In the genomic region with DNA sequence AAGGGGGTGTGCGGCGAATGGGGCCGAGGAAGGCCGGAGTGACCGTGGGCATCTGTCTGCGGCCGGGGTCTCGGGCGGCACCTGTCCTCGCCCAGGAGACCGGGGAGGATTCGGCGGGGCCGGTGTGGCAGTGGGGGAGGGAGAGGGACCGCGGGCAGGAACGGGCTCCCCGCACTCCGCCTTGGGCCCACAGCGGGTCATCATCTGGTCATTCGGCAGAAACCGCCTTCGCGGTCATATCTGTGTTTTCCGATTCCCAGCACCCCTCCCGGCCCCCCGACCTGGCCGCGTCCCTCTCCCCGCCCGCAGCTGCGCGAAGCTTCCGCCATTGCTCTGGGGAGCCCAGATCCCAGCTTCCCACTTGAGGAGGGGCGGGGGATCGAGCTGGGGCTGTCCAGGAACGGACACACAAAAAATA, we compare ENCODE assay signal across 1 cellular context.
TF ChIP-seq lines count a peak whose summit lies in the region.

No MANE protein-coding gene starts in this region.

TF ChIP-seq in HEK293, 187 proteins besides CTCF, POLR2A, EP300 and RAD21 (continued from another document and continues in another):
- TF ChIP-seq, protein P1, sequence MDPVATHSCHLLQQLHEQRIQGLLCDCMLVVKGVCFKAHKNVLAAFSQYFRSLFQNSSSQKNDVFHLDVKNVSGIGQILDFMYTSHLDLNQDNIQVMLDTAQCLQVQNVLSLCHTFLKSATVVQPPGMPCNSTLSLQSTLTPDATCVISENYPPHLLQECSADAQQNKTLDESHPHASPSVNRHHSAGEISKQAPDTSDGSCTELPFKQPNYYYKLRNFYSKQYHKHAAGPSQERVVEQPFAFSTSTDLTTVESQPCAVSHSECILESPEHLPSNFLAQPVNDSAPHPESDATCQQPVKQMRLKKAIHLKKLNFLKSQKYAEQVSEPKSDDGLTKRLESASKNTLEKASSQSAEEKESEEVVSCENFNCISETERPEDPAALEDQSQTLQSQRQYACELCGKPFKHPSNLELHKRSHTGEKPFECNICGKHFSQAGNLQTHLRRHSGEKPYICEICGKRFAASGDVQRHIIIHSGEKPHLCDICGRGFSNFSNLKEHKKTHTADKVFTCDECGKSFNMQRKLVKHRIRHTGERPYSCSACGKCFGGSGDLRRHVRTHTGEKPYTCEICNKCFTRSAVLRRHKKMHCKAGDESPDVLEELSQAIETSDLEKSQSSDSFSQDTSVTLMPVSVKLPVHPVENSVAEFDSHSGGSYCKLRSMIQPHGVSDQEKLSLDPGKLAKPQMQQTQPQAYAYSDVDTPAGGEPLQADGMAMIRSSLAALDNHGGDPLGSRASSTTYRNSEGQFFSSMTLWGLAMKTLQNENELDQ (tag by site-specific recombination; IDR thresholded peaks at IDR 0.05; ENCODE audit: low read depth): no peak
- TF ChIP-seq OVOL3 (tag by site-specific recombination; IDR thresholded peaks at IDR 0.05) (no peak), SP7 (tag by site-specific recombination; IDR thresholded peaks at IDR 0.05) (no peak), ZNF776 (tag by site-specific recombination; IDR thresholded peaks at IDR 0.05; ENCODE audit: borderline replicate concordance) (no peak), ZNF521 (tag by site-specific recombination; IDR thresholded peaks at IDR 0.05) (no peak), ZNF140 (tag by site-specific recombination; IDR thresholded peaks at IDR 0.05) (no peak), ZEB2 (tag by site-specific recombination; IDR thresholded peaks at IDR 0.05) (peak; percentile 89), GFI1B (tag by site-specific recombination; IDR thresholded peaks at IDR 0.05) (no peak), ZNF585B (tag by site-specific recombination; IDR thresholded peaks at IDR 0.05) (peak; percentile 24; the same call in 1 of the 2 replicates), ZNF23 (tag by site-specific recombination; IDR thresholded peaks at IDR 0.05; ENCODE audit: borderline replicate concordance) (no peak), ZNF624 (tag by site-specific recombination; IDR thresholded peaks at IDR 0.05) (no peak), ZNF777 (tag by site-specific recombination; IDR thresholded peaks at IDR 0.05; ENCODE audit: borderline replicate concordance) (no peak), ZNF311 (tag by site-specific recombination; IDR thresholded peaks at IDR 0.05; ENCODE audit: borderline replicate concordance) (no peak), ZSCAN16 (tag by site-specific recombination; IDR thresholded peaks at IDR 0.05) (no peak), SETDB1 (IDR thresholded peaks at IDR 0.05; ENCODE audit: insufficient read length, low read length) (no peak), ZFHX2 (tag by site-specific recombination; conservative IDR thresholded peaks at IDR 0.05) (0 out of 2 replicates have a peak, but pooled peaks have one; percentile 6), ZNF600 (tag by site-specific recombination; IDR thresholded peaks at IDR 0.05) (no peak), ZNF138 (tag by site-specific recombination; IDR thresholded peaks at IDR 0.05; ENCODE audit: borderline replicate concordance) (no peak), ZNF239 (tag by site-specific recombination; IDR thresholded peaks at IDR 0.05) (no peak), ZNF155 (tag by site-specific recombination; IDR thresholded peaks at IDR 0.05) (no peak), ZNF24 (tag by site-specific recombination; IDR thresholded peaks at IDR 0.05) (no peak), HOXD13 (CRISPR knock-in tag; IDR thresholded peaks at IDR 0.05; ENCODE audit: borderline replicate concordance) (no peak), ZNF174 (tag by site-specific recombination; IDR thresholded peaks at IDR 0.05) (no peak), ZFP37 (tag by site-specific recombination; IDR thresholded peaks at IDR 0.05) (peak; percentile 85; the same call in 1 of the 2 replicates), ZNF16 (tag by site-specific recombination; IDR thresholded peaks at IDR 0.05; ENCODE audit: low read depth) (no peak), ZNF2 (tag by site-specific recombination; IDR thresholded peaks at IDR 0.05) (no peak; the same call in 1 of the 2 replicates), ZNF830 (tag by site-specific recombination; IDR thresholded peaks at IDR 0.05; ENCODE audit: low read depth) (no peak), ZSCAN23 (tag by site-specific recombination; IDR thresholded peaks at IDR 0.05) (no peak), ZNF654 (tag by site-specific recombination; IDR thresholded peaks at IDR 0.05; ENCODE audit: low read depth) (no peak), ZNF292 (tag by site-specific recombination; IDR thresholded peaks at IDR 0.05; ENCODE audit: borderline replicate concordance, low read depth) (no peak), ZNF621 (tag by site-specific recombination; IDR thresholded peaks at IDR 0.05) (no peak), ZNF302 (tag by site-specific recombination; IDR thresholded peaks at IDR 0.05; ENCODE audit: low read depth) (no peak)
- TF ChIP-seq, protein P2, sequence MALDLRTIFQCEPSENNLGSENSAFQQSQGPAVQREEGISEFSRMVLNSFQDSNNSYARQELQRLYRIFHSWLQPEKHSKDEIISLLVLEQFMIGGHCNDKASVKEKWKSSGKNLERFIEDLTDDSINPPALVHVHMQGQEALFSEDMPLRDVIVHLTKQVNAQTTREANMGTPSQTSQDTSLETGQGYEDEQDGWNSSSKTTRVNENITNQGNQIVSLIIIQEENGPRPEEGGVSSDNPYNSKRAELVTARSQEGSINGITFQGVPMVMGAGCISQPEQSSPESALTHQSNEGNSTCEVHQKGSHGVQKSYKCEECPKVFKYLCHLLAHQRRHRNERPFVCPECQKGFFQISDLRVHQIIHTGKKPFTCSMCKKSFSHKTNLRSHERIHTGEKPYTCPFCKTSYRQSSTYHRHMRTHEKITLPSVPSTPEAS (tag by site-specific recombination; IDR thresholded peaks at IDR 0.05): no peak
- TF ChIP-seq, protein P3, sequence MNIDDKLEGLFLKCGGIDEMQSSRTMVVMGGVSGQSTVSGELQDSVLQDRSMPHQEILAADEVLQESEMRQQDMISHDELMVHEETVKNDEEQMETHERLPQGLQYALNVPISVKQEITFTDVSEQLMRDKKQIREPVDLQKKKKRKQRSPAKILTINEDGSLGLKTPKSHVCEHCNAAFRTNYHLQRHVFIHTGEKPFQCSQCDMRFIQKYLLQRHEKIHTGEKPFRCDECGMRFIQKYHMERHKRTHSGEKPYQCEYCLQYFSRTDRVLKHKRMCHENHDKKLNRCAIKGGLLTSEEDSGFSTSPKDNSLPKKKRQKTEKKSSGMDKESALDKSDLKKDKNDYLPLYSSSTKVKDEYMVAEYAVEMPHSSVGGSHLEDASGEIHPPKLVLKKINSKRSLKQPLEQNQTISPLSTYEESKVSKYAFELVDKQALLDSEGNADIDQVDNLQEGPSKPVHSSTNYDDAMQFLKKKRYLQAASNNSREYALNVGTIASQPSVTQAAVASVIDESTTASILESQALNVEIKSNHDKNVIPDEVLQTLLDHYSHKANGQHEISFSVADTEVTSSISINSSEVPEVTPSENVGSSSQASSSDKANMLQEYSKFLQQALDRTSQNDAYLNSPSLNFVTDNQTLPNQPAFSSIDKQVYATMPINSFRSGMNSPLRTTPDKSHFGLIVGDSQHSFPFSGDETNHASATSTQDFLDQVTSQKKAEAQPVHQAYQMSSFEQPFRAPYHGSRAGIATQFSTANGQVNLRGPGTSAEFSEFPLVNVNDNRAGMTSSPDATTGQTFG (tag by site-specific recombination; IDR thresholded peaks at IDR 0.05; ENCODE audit: borderline replicate concordance): no peak
- TF ChIP-seq, protein P4, sequence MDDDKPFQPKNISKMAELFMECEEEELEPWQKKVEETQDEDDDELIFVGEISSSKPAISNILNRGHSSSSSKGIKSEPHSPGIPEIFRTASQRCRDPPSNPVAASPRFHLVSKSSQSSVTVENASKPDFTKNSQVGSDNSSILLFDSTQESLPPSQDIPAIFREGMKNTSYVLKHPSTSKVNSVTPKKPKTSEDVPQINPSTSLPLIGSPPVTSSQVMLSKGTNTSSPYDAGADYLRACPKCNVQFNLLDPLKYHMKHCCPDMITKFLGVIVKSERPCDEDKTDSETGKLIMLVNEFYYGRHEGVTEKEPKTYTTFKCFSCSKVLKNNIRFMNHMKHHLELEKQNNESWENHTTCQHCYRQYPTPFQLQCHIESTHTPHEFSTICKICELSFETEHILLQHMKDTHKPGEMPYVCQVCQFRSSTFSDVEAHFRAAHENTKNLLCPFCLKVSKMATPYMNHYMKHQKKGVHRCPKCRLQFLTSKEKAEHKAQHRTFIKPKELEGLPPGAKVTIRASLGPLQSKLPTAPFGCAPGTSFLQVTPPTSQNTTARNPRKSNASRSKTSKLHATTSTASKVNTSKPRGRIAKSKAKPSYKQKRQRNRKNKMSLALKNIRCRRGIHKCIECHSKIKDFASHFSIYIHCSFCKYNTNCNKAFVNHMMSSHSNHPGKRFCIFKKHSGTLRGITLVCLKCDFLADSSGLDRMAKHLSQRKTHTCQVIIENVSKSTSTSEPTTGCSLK (tag by site-specific recombination; IDR thresholded peaks at IDR 0.05): no peak
- TF ChIP-seq, protein P5, sequence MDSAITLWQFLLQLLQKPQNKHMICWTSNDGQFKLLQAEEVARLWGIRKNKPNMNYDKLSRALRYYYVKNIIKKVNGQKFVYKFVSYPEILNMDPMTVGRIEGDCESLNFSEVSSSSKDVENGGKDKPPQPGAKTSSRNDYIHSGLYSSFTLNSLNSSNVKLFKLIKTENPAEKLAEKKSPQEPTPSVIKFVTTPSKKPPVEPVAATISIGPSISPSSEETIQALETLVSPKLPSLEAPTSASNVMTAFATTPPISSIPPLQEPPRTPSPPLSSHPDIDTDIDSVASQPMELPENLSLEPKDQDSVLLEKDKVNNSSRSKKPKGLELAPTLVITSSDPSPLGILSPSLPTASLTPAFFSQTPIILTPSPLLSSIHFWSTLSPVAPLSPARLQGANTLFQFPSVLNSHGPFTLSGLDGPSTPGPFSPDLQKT (IDR thresholded peaks at IDR 0.05; ENCODE audit: borderline replicate concordance, low read depth, low read length): no peak
- TF ChIP-seq, protein P6, sequence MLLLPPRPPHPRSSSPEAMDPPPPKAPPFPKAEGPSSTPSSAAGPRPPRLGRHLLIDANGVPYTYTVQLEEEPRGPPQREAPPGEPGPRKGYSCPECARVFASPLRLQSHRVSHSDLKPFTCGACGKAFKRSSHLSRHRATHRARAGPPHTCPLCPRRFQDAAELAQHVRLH (tag by site-specific recombination; IDR thresholded peaks at IDR 0.05): no peak
- TF ChIP-seq, protein P7, sequence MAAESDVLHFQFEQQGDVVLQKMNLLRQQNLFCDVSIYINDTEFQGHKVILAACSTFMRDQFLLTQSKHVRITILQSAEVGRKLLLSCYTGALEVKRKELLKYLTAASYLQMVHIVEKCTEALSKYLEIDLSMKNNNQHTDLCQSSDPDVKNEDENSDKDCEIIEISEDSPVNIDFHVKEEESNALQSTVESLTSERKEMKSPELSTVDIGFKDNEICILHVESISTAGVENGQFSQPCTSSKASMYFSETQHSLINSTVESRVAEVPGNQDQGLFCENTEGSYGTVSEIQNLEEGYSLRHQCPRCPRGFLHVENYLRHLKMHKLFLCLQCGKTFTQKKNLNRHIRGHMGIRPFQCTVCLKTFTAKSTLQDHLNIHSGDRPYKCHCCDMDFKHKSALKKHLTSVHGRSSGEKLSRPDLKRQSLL (tag by site-specific recombination; IDR thresholded peaks at IDR 0.05): no peak
- TF ChIP-seq, protein P8, sequence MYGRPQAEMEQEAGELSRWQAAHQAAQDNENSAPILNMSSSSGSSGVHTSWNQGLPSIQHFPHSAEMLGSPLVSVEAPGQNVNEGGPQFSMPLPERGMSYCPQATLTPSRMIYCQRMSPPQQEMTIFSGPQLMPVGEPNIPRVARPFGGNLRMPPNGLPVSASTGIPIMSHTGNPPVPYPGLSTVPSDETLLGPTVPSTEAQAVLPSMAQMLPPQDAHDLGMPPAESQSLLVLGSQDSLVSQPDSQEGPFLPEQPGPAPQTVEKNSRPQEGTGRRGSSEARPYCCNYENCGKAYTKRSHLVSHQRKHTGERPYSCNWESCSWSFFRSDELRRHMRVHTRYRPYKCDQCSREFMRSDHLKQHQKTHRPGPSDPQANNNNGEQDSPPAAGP (tag by site-specific recombination; IDR thresholded peaks at IDR 0.05): peak; percentile 9; the same call in 1 of the 2 replicates
- TF ChIP-seq, protein P9, sequence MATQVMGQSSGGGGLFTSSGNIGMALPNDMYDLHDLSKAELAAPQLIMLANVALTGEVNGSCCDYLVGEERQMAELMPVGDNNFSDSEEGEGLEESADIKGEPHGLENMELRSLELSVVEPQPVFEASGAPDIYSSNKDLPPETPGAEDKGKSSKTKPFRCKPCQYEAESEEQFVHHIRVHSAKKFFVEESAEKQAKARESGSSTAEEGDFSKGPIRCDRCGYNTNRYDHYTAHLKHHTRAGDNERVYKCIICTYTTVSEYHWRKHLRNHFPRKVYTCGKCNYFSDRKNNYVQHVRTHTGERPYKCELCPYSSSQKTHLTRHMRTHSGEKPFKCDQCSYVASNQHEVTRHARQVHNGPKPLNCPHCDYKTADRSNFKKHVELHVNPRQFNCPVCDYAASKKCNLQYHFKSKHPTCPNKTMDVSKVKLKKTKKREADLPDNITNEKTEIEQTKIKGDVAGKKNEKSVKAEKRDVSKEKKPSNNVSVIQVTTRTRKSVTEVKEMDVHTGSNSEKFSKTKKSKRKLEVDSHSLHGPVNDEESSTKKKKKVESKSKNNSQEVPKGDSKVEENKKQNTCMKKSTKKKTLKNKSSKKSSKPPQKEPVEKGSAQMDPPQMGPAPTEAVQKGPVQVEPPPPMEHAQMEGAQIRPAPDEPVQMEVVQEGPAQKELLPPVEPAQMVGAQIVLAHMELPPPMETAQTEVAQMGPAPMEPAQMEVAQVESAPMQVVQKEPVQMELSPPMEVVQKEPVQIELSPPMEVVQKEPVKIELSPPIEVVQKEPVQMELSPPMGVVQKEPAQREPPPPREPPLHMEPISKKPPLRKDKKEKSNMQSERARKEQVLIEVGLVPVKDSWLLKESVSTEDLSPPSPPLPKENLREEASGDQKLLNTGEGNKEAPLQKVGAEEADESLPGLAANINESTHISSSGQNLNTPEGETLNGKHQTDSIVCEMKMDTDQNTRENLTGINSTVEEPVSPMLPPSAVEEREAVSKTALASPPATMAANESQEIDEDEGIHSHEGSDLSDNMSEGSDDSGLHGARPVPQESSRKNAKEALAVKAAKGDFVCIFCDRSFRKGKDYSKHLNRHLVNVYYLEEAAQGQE (tag by site-specific recombination; IDR thresholded peaks at IDR 0.05): no peak
- TF ChIP-seq, protein P10, sequence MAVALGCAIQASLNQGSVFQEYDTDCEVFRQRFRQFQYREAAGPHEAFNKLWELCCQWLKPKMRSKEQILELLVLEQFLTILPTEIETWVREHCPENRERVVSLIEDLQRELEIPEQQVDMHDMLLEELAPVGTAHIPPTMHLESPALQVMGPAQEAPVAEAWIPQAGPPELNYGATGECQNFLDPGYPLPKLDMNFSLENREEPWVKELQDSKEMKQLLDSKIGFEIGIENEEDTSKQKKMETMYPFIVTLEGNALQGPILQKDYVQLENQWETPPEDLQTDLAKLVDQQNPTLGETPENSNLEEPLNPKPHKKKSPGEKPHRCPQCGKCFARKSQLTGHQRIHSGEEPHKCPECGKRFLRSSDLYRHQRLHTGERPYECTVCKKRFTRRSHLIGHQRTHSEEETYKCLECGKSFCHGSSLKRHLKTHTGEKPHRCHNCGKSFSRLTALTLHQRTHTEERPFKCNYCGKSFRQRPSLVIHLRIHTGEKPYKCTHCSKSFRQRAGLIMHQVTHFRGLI (tag by site-specific recombination; IDR thresholded peaks at IDR 0.05): no peak
- TF ChIP-seq, protein P11, sequence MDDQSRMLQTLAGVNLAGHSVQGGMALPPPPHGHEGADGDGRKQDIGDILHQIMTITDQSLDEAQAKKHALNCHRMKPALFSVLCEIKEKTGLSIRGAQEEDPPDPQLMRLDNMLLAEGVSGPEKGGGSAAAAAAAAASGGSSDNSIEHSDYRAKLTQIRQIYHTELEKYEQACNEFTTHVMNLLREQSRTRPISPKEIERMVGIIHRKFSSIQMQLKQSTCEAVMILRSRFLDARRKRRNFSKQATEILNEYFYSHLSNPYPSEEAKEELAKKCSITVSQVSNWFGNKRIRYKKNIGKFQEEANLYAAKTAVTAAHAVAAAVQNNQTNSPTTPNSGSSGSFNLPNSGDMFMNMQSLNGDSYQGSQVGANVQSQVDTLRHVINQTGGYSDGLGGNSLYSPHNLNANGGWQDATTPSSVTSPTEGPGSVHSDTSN (CRISPR knock-in tag; IDR thresholded peaks at IDR 0.05): no peak
